8 cellular contexts compared by ENCODE assay signal in the genomic region with DNA sequence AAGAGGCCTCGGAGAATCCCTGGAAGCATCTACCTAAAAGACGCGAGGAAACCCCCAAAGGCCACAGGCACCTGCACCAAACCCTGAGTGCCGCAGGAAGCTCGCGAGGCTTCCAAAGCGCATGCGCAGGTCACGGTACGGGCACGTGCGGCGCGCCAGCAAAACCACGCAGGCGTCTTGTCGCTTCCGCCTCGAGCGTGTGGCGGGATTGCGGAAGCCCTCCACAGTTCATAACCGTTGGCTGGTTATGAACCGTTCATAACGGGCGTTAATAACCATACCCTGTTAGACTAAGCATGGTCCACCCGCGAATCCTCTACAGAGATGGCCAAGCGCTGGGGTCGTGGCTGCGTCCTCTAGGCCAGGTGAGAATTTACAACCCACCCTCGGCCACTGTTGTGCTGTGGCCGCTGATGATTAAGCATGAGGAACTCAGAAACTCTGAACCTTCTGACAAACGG. TPM values are rescaled to one million over a fixed set of nuclear protein-coding genes. Genes with fewer than 3 reads are reported as not detected.
DNase-seq lines count a peak whose midpoint lies in the region; ATAC-seq and TF ChIP-seq lines count a peak whose summit lies in the region.

No MANE protein-coding gene starts in this region.

- intact Hi-C loops in heart left ventricle (cut with DNase I) = loop anchor here in 4 of 10 donors (5.0 to 10.0 kb wide), 3 partner anchors 285 to 297 kb away; a partner anchor contains a TSS

- peak overlapping the region in 2 of 3 donors; percentile 62 to 74 for H3K9ac ChIP-seq in skeletal muscle tissue (ENCODE audit: low read depth in 1 of 3, low read length in 3 of 3)

- H3K36me3 ChIP-seq in heart left ventricle (peaks cover 0 to 32% (median 18%) of the 10 kb centered on the region in 9 donors), skeletal muscle tissue (ENCODE audit: control insufficient read depth in 3 of 3, insufficient read depth in 3 of 3, low read length in 3 of 3) (peaks cover 14 to 27% (median 20%) of the 10 kb centered on the region in 3 donors)

- peak overlapping the region; percentile 76; the same call in 1 of the 2 replicates for H3K4me3 ChIP-seq in GM08714 (ENCODE audit: low read length)
- H3K4me3 ChIP-seq in heart left ventricle = peak overlapping the region in 11 of 12 donors; percentile 17 to 60 (median 50)
- H3K4me3 ChIP-seq in skeletal muscle tissue (ENCODE audit: low read length in 3 of 3) = peak overlapping the region; percentile 59 to 74 (median 63)

- H3K36me3 Mint-ChIP-seq in WTC11 = peaks cover 32% of the 10 kb centered on the region

- CTCF ChIA-PET in WTC11 (lab: Charles Lee) = interaction anchor here (0.7 to 2.7 kb wide), 10 partner anchors 26 to 287 kb away, joined by 3 to 15 read pairs (median 5); a partner anchor contains a TSS

- peaks cover 4% of the 10 kb centered on the region; the same call in 1 of the 2 replicates for H3K4me1 Mint-ChIP-seq in WTC11

- 28 to 73% (median 45%) methylated on average over 28 to 34 of the region's 34 CpGs for WGBS in heart left ventricle, 4 donors

- H3K27me3 ChIP-seq in heart left ventricle = no peaks in the 10 kb centered on the region
- H3K27me3 ChIP-seq in skeletal muscle tissue (ENCODE audit: control insufficient read depth in 3 of 3, insufficient read depth in 3 of 3, low read length in 3 of 3) = no peaks in the 10 kb centered on the region

- H3K4me1 ChIP-seq in heart left ventricle = peaks cover 0 to 24% (median 7%) of the 10 kb centered on the region in 12 donors
- H3K4me1 ChIP-seq in skeletal muscle tissue (ENCODE audit: control insufficient read depth in 3 of 3, insufficient read depth in 3 of 3, low read length in 3 of 3) = peaks cover 4 to 7% (median 6%) of the 10 kb centered on the region in 3 donors

- POLR2A ChIA-PET in WTC11 (lab: Charles Lee) = interaction anchor here (0.7 to 1.5 kb wide), 4 partner anchors 47 to 944 kb away, joined by 3 read pairs; a partner anchor contains a TSS

- TF ChIP-seq POLR2A in heart left ventricle (IDR thresholded peaks at IDR 0.05) = no peak

- H3K27ac Mint-ChIP-seq in WTC11 = no peak overlapping the region; the same call in 1 of the 2 replicates

- ATAC-seq in heart left ventricle (peak; percentile 39 to 74 (median 66)), WTC11 (no peak)

- DNase-seq in NOMO-1 treated with DMSO at 0.1 percent for 48 hours (lab: John Stamatoyannopoulos, UW; ENCODE audit: unreplicated experiment) (peak; percentile 75), activated gamma-delta T cell (lab: John Stamatoyannopoulos, UW) (peak; percentile 60), heart left ventricle (peak; percentile 57 to 92 (median 69)), WTC11 (ENCODE audit: low spot score) (no peak), HuH-7 (ENCODE audit: low spot score) (no peak), NCI-H2171 treated with DMSO at 0.1 percent for 48 hours (lab: John Stamatoyannopoulos, UW) (no peak)

- H3K9me3 ChIP-seq in heart left ventricle = no peaks in the 10 kb centered on the region
- H3K9me3 ChIP-seq in skeletal muscle tissue (ENCODE audit: control insufficient read depth in 3 of 3, low read length in 3 of 3) = no peaks in the 10 kb centered on the region

- H3K27ac ChIP-seq in heart left ventricle (peak overlapping the region in 4 of 12 donors; percentile 34 to 63 (median 48)), skeletal muscle tissue (ENCODE audit: low read depth, low read length) (no peak overlapping the region)

- TF ChIP-seq CTCF in heart left ventricle (IDR thresholded peaks at IDR 0.05) = no peak
- TF ChIP-seq CTCF in WTC11 (IDR thresholded peaks at IDR 0.05) = no peak

- H3K4me3 Mint-ChIP-seq in WTC11 = no peak overlapping the region

- H3K9me3 Mint-ChIP-seq in WTC11 = peaks cover 2% of the 10 kb centered on the region; the same call in 1 of the 2 replicates

- H3K27me3 Mint-ChIP-seq in WTC11 (ENCODE audit: low read depth) = no peaks in the 10 kb centered on the region

TF ChIP-seq in WTC11, 78 proteins besides CTCF, POLR2A, EP300 and RAD21:
- TF ChIP-seq, protein P1, sequence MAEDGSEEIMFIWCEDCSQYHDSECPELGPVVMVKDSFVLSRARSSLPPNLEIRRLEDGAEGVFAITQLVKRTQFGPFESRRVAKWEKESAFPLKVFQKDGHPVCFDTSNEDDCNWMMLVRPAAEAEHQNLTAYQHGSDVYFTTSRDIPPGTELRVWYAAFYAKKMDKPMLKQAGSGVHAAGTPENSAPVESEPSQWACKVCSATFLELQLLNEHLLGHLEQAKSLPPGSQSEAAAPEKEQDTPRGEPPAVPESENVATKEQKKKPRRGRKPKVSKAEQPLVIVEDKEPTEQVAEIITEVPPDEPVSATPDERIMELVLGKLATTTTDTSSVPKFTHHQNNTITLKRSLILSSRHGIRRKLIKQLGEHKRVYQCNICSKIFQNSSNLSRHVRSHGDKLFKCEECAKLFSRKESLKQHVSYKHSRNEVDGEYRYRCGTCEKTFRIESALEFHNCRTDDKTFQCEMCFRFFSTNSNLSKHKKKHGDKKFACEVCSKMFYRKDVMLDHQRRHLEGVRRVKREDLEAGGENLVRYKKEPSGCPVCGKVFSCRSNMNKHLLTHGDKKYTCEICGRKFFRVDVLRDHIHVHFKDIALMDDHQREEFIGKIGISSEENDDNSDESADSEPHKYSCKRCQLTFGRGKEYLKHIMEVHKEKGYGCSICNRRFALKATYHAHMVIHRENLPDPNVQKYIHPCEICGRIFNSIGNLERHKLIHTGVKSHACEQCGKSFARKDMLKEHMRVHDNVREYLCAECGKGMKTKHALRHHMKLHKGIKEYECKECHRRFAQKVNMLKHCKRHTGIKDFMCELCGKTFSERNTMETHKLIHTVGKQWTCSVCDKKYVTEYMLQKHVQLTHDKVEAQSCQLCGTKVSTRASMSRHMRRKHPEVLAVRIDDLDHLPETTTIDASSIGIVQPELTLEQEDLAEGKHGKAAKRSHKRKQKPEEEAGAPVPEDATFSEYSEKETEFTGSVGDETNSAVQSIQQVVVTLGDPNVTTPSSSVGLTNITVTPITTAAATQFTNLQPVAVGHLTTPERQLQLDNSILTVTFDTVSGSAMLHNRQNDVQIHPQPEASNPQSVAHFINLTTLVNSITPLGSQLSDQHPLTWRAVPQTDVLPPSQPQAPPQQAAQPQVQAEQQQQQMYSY (CRISPR knock-in tag; IDR thresholded peaks at IDR 0.05) = no peak
- TF ChIP-seq OVOL2 (CRISPR knock-in tag; IDR thresholded peaks at IDR 0.05; ENCODE audit: borderline replicate concordance) = no peak
- no peak for TF ChIP-seq RELA (CRISPR knock-in tag; IDR thresholded peaks at IDR 0.05; ENCODE audit: borderline replicate concordance)

RNA-seq across cellular contexts. Expression of a gene that starts 46.4 kb away (rescaled TPM):
- total RNA-seq in heart left ventricle (10 to 100 TPM; 12.0 to 24.4 (median 18.4) TPM), skeletal muscle tissue (15.7 TPM), WTC11 (2021) (49.6 to 62.3 TPM (median 54.3 TPM) in 3 replicates)
- polyA plus RNA-seq in heart left ventricle = 10 to 100 TPM; 17.0 to 17.8 TPM

RNA-seq across cellular contexts. Expression of a gene that starts 46.9 kb away (rescaled TPM):
- total RNA-seq in heart left ventricle (10 to 100 TPM; 32.8 to 48.9 (median 43.3) TPM), skeletal muscle tissue (39.1 TPM), WTC11 (2021) (94.8 to 105 TPM (median 96.2 TPM) in 3 replicates)
- 10 to 100 TPM; 19.5 to 26.2 TPM for polyA plus RNA-seq in heart left ventricle

Comparison
In these comparisons a context has a peak if more than half of its experiments do, and no peak if none do; other contexts are left out.
1. DNase-seq: peak in NOMO-1 treated with DMSO at 0.1 percent for 48 hours (single experiment), activated gamma-delta T cell (single experiment) and heart left ventricle (5 of 5); none in WTC11 (single experiment), HuH-7 (single experiment) and NCI-H2171 treated with DMSO at 0.1 percent for 48 hours (single experiment).
2. Peak in every context shown above with its lines, with median percentiles within 50 percentile points of each other: H3K4me3 ChIP-seq.